14 cellular contexts compared by ENCODE assay signal in the genomic region with DNA sequence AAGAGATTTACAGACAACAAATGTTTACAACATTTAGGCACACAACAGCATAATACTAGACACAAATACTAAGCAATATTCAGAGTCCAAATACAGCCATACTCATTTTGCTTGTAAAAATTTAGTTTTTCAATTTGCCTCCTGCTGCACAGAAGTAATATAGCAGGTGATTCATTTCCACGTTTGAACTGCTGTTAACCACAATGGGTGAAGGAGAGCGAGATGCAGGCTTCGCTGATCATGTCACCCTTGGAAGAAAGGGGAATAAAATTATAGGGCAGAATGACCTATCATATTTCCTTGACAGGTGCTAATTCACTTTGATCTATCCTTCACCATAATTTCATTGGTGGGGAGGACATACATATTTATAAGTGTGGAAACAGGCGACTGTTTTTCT.
DNase-seq lines count a peak whose midpoint lies in the region; ATAC-seq and TF ChIP-seq lines count a peak whose summit lies in the region.
"Had no signal": no experiment of that assay in that cellular context is flagged by ENCODE, and none has a peak within 500 bp of the region (broad histone marks: within the 10 kb centered on the region; RNA-seq: fewer than 3 reads in every experiment).

No MANE protein-coding gene starts in this region.

- in situ Hi-C loops in Panc1 (cut with HindIII; ENCODE audit: low pct_unique_long_range_greater_than_20kb, low sequenced_read_pairs), result no loop called here

- no peaks in the 10 kb centered on the region for H3K27me3 Mint-ChIP-seq in glutamatergic neuron (ENCODE audit: unreplicated experiment)
- no peaks in the 10 kb centered on the region for H3K27me3 Mint-ChIP-seq in activated T-cell treated with anti-CD3 and anti-CD28 coated beads, Interleukin-2, amount 50 U/mL, for 24 hours
- H3K27me3 Mint-ChIP-seq in naive thymus-derived CD4-positive, alpha-beta T cell, result no peaks in the 10 kb centered on the region
- H3K27me3 Mint-ChIP-seq: activated CD4-positive, alpha-beta memory T cell treated with anti-CD3 and anti-CD28 coated beads, Interleukin-2, amount 10 ng/mL, durations not matched to agents 7 days and 5 days; B cell had no signal

- peak; percentile 38 for DNase-seq in COR-L47 (lab: John Stamatoyannopoulos, UW)
- no peak for DNase-seq in LNCaP clone FGC (ENCODE audit: low read depth)
- DNase-seq in Panc1 (ENCODE audit: low read depth, low spot score), result no peak
- DNase-seq in glutamatergic neuron, result no peak
- DNase-seq in adrenal gland, result no peak
- DNase-seq in activated T-cell treated with anti-CD3 and anti-CD28 coated beads, Interleukin-2, amount 50 U/mL, for 24 hours, result no peak
- DNase-seq in naive thymus-derived CD4-positive, alpha-beta T cell, result no peak
- DNase-seq: activated CD4-positive, alpha-beta memory T cell treated with anti-CD3 and anti-CD28 coated beads, Interleukin-2, amount 10 ng/mL, durations not matched to agents 7 days and 5 days; activated T-cell treated with anti-CD3 and anti-CD28 coated beads, Interleukin-2, amount 50 U/mL, for 72 hours; DMS79; sigmoid colon; testis had no signal

- H3K27me3 ChIP-seq in Panc1 (ENCODE audit: control insufficient read depth, insufficient read depth, low read length), result no peaks in the 10 kb centered on the region
- no peaks in the 10 kb centered on the region for H3K27me3 ChIP-seq in adrenal gland
- no peaks in the 10 kb centered on the region for H3K27me3 ChIP-seq in naive thymus-derived CD4-positive, alpha-beta T cell (ENCODE audit: control insufficient read depth in 2 of 2, insufficient read depth in 2 of 2, low read length in 2 of 2)
- H3K27me3 ChIP-seq: sigmoid colon, testis had no signal

- TF ChIP-seq CTCF in LNCaP clone FGC (IDR thresholded peaks at IDR 0.05; ENCODE audit: control insufficient read depth, extremely low read depth, insufficient read depth) (0 out of 2 replicates have a peak, but pooled peaks have one; percentile 8), Panc1 (IDR thresholded peaks at IDR 0.05) (peak; percentile 16; the same call in 1 of the 2 replicates), glutamatergic neuron (IDR thresholded peaks at IDR 0.05; ENCODE audit: partially characterized antibody, unreplicated experiment) (peak; percentile 29), adrenal gland (IDR thresholded peaks at IDR 0.05) (no peak)

- no TSS peak for BruUV-seq in Panc1 (replicated peaks; lab: Mats Ljungman, UMichigan)

- H3K4me3 Mint-ChIP-seq in glutamatergic neuron (ENCODE audit: unreplicated experiment), result no peak overlapping the region
- H3K4me3 Mint-ChIP-seq in activated T-cell treated with anti-CD3 and anti-CD28 coated beads, Interleukin-2, amount 50 U/mL, for 24 hours, result no peak overlapping the region
- H3K4me3 Mint-ChIP-seq in naive thymus-derived CD4-positive, alpha-beta T cell, result no peak overlapping the region
- H3K4me3 Mint-ChIP-seq: activated CD4-positive, alpha-beta memory T cell treated with anti-CD3 and anti-CD28 coated beads, Interleukin-2, amount 10 ng/mL, durations not matched to agents 7 days and 5 days; activated T-cell treated with anti-CD3 and anti-CD28 coated beads, Interleukin-2, amount 50 U/mL, for 72 hours; B cell had no signal

- CTCF ChIA-PET in Panc1 (lab: Charles Lee), result no interaction called here
- CTCF ChIA-PET in naive thymus-derived CD4-positive, alpha-beta T cell (lab: Charles Lee), result no interaction called here

- H3K9me3 Mint-ChIP-seq in glutamatergic neuron (ENCODE audit: unreplicated experiment), result no peaks in the 10 kb centered on the region
- no peaks in the 10 kb centered on the region for H3K9me3 Mint-ChIP-seq in activated T-cell treated with anti-CD3 and anti-CD28 coated beads, Interleukin-2, amount 50 U/mL, for 24 hours
- no peaks in the 10 kb centered on the region for H3K9me3 Mint-ChIP-seq in naive thymus-derived CD4-positive, alpha-beta T cell
- H3K9me3 Mint-ChIP-seq: activated CD4-positive, alpha-beta memory T cell treated with anti-CD3 and anti-CD28 coated beads, Interleukin-2, amount 10 ng/mL, durations not matched to agents 7 days and 5 days; activated T-cell treated with anti-CD3 and anti-CD28 coated beads, Interleukin-2, amount 50 U/mL, for 72 hours had no signal

- WGBS in adrenal gland, 4 donors, result 63 to 74% (median 69%) methylated on average over 4 of the region's 4 CpGs

- no peaks in the 10 kb centered on the region for H3K9me3 ChIP-seq in Panc1 (ENCODE audit: control insufficient read depth, insufficient read depth, low read depth, low read length)
- H3K9me3 ChIP-seq in adrenal gland (replicated peaks in 1 of 3), result no peaks in the 10 kb centered on the region
- H3K9me3 ChIP-seq in naive thymus-derived CD4-positive, alpha-beta T cell (ENCODE audit: control insufficient read depth in 2 of 3, low read length in 3 of 3), result no peaks in the 10 kb centered on the region
- H3K9me3 ChIP-seq: sigmoid colon, testis had no signal

- intact Hi-C loops in Panc1 (cut with micrococcal nuclease; ENCODE audit: unreplicated experiment) (loop anchor here (10.0 kb wide), 1 partner anchor 503 kb away; no protein-coding TSS in a partner anchor), adrenal gland (cut with DNase I) (no loop called here)
- intact Hi-C loops in naive thymus-derived CD4-positive, alpha-beta T cell (cut with micrococcal nuclease), result no loop called here

- H3K27ac ChIP-seq in Panc1 (ENCODE audit: low read length), result no peak overlapping the region
- H3K27ac ChIP-seq in adrenal gland, result no peak overlapping the region
- no peak overlapping the region for H3K27ac ChIP-seq in naive thymus-derived CD4-positive, alpha-beta T cell (ENCODE audit: low read depth, low read length)
- H3K27ac ChIP-seq: sigmoid colon, testis had no signal

- peak; percentile 69; the same call in 1 of the 2 replicates for ATAC-seq in Panc1
- ATAC-seq in HG03520 (IDR thresholded peaks at IDR 0.05; ENCODE audit: unreplicated experiment), result no peak
- no peak for ATAC-seq in naive thymus-derived CD4-positive, alpha-beta T cell
- ATAC-seq: activated T-cell treated with anti-CD3 and anti-CD28 coated beads, Interleukin-2, amount 50 U/mL, for 72 hours had no signal

- H3K36me3 Mint-ChIP-seq in glutamatergic neuron (ENCODE audit: unreplicated experiment), result no peaks in the 10 kb centered on the region
- H3K36me3 Mint-ChIP-seq in activated T-cell treated with anti-CD3 and anti-CD28 coated beads, Interleukin-2, amount 50 U/mL, for 24 hours (ENCODE audit: low read depth), result no peaks in the 10 kb centered on the region
- H3K36me3 Mint-ChIP-seq in naive thymus-derived CD4-positive, alpha-beta T cell, result peaks cover 0 to 4% (median 0%) of the 10 kb centered on the region in 5 donors

- H3K4me1 Mint-ChIP-seq in glutamatergic neuron (ENCODE audit: low read depth, unreplicated experiment), result no peaks in the 10 kb centered on the region
- H3K4me1 Mint-ChIP-seq in activated T-cell treated with anti-CD3 and anti-CD28 coated beads, Interleukin-2, amount 50 U/mL, for 24 hours (ENCODE audit: low read depth), result no peaks in the 10 kb centered on the region
- H3K4me1 Mint-ChIP-seq in naive thymus-derived CD4-positive, alpha-beta T cell, result no peaks in the 10 kb centered on the region
- H3K4me1 Mint-ChIP-seq: activated CD4-positive, alpha-beta memory T cell treated with anti-CD3 and anti-CD28 coated beads, Interleukin-2, amount 10 ng/mL, durations not matched to agents 7 days and 5 days; B cell had no signal

- POLR2A ChIA-PET in Panc1 (lab: Charles Lee), result no interaction called here
- POLR2A ChIA-PET in naive thymus-derived CD4-positive, alpha-beta T cell (lab: Charles Lee), result no interaction called here

- no peaks in the 10 kb centered on the region for H3K36me3 ChIP-seq in Panc1 (ENCODE audit: control insufficient read depth, insufficient read depth, low read length)
- H3K36me3 ChIP-seq in adrenal gland (replicated peaks in 1 of 2), result no peaks in the 10 kb centered on the region
- H3K36me3 ChIP-seq in naive thymus-derived CD4-positive, alpha-beta T cell (ENCODE audit: control insufficient read depth in 2 of 3, insufficient read depth in 3 of 3, low read length in 3 of 3), result no peaks in the 10 kb centered on the region
- H3K36me3 ChIP-seq: sigmoid colon had no signal

- no peak overlapping the region for H3K27ac Mint-ChIP-seq in glutamatergic neuron (ENCODE audit: unreplicated experiment)
- H3K27ac Mint-ChIP-seq in activated T-cell treated with anti-CD3 and anti-CD28 coated beads, Interleukin-2, amount 50 U/mL, for 24 hours, result no peak overlapping the region
- no peak overlapping the region for H3K27ac Mint-ChIP-seq in naive thymus-derived CD4-positive, alpha-beta T cell
- H3K27ac Mint-ChIP-seq: activated CD4-positive, alpha-beta memory T cell treated with anti-CD3 and anti-CD28 coated beads, Interleukin-2, amount 10 ng/mL, durations not matched to agents 7 days and 5 days; activated T-cell treated with anti-CD3 and anti-CD28 coated beads, Interleukin-2, amount 50 U/mL, for 72 hours; B cell had no signal

- H3K4me1 ChIP-seq in Panc1 (ENCODE audit: control insufficient read depth, insufficient read depth, low read length) (peaks cover 5% of the 10 kb centered on the region), adrenal gland (replicated peaks in 1 of 2) (peaks cover 0 to 5% of the 10 kb centered on the region in 2 donors)
- H3K4me1 ChIP-seq in naive thymus-derived CD4-positive, alpha-beta T cell (ENCODE audit: control insufficient read depth in 2 of 2, insufficient read depth in 2 of 2, low read length in 2 of 2), result no peaks in the 10 kb centered on the region
- H3K4me1 ChIP-seq: sigmoid colon had no signal

- no peak for TF ChIP-seq POLR2A in adrenal gland (IDR thresholded peaks at IDR 0.05)

- H3K4me3 ChIP-seq in LNCaP clone FGC (ENCODE audit: low read depth, low read length), result no peak overlapping the region
- H3K4me3 ChIP-seq in Panc1 (ENCODE audit: low read depth in 2 of 2, low read length in 2 of 2), result no peak overlapping the region; a peak in 1 of 4 replicates
- H3K4me3 ChIP-seq in adrenal gland, result no peak overlapping the region
- no peak overlapping the region for H3K4me3 ChIP-seq in naive thymus-derived CD4-positive, alpha-beta T cell (ENCODE audit: low read length)
- H3K4me3 ChIP-seq: sigmoid colon, testis had no signal

Comparison
In these comparisons a context has a peak if more than half of its experiments do, and no peak if none do; other contexts are left out.
1. CTCF ChIP-seq: peak in LNCaP clone FGC (single experiment), Panc1 (single experiment) and glutamatergic neuron (single experiment); none in adrenal gland (0 of 6).